In the genomic region with DNA sequence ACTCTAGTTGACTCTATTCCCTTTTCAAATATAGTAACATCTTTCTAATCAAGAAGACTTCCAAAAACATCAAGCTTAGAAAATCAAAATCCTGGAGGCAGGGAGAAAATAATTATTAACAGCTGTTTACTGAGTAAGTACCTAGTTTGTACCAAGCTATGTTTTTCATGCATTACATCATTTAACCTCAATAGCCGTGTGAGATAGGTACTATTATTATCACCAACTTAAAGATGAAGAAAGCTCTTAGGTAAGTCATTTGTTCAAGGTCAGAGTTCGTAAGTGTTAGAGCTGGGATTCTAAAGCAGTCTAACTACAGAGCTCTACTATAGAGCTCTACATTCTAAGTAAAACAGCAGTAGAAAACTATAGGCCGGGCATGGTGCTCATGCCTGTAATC, we compare ENCODE assay signal across 10 cellular contexts. TPM values are rescaled to one million over a fixed set of nuclear protein-coding genes. Genes with fewer than 3 reads are reported as not detected.
DNase-seq lines count a peak whose midpoint lies in the region; ATAC-seq and TF ChIP-seq lines count a peak whose summit lies in the region.
"Had no signal": no experiment of that assay in that cellular context is flagged by ENCODE, and none has a peak within 500 bp of the region (broad histone marks: within the 10 kb centered on the region; RNA-seq: fewer than 3 reads in every experiment).

No MANE protein-coding gene starts in this region.

- ATAC-seq in GM19025 (IDR thresholded peaks at IDR 0.05; ENCODE audit: low read depth, unreplicated experiment) (peak; percentile 28), HG03097 (IDR thresholded peaks at IDR 0.05; ENCODE audit: low FRiP score, unreplicated experiment) (peak; percentile 37)

- H3K36me3 Mint-ChIP-seq in activated naive CD8-positive, alpha-beta T cell treated with anti-CD3 and anti-CD28 coated beads for 36 hours: peaks cover 53% of the 10 kb centered on the region

- peaks cover 51% of the 10 kb centered on the region for H3K4me1 Mint-ChIP-seq in activated naive CD8-positive, alpha-beta T cell treated with anti-CD3 and anti-CD28 coated beads for 36 hours

- no peak for TF ChIP-seq CTCF in AG09319 (IDR thresholded peaks at IDR 0.05; ENCODE audit: low read depth, low read length)

- H3K27me3 Mint-ChIP-seq in activated naive CD8-positive, alpha-beta T cell treated with anti-CD3 and anti-CD28 coated beads for 36 hours: no peaks in the 10 kb centered on the region

- H3K4me3 Mint-ChIP-seq in activated naive CD8-positive, alpha-beta T cell treated with anti-CD3 and anti-CD28 coated beads for 36 hours: no peak overlapping the region

- H3K27ac Mint-ChIP-seq in activated naive CD8-positive, alpha-beta T cell treated with anti-CD3 and anti-CD28 coated beads for 36 hours: peak overlapping the region; percentile 14

- peaks cover 18% of the 10 kb centered on the region for H3K9me3 Mint-ChIP-seq in activated naive CD8-positive, alpha-beta T cell treated with anti-CD3 and anti-CD28 coated beads for 36 hours

- DNase-seq in AG09319 (ENCODE audit: extremely low read depth, low read depth) (peak; percentile 12), GOT3 (lab: John Stamatoyannopoulos, UW) (no peak), NK-92 (lab: John Stamatoyannopoulos, UW; ENCODE audit: unreplicated experiment) (no peak), T-helper 9 cell (no peak)
- DNase-seq in activated naive CD8-positive, alpha-beta T cell treated with anti-CD3 and anti-CD28 coated beads for 36 hours: no peak
- no peak for DNase-seq in stimulated activated naive CD4-positive, alpha-beta T cell treated with Interleukin-2 at 50 U/mL for 16 hours (lab: John Stamatoyannopoulos, UW)
- DNase-seq: mesenchymal stem cell, retina had no signal

RNA-seq across cellular contexts. Expression of gene GSK3B, which starts 41.6 kb away (rescaled TPM):
- total RNA-seq in activated naive CD8-positive, alpha-beta T cell treated with anti-CD3 and anti-CD28 coated beads for 36 hours: 10 to 100 TPM; 33.0 to 34.2 TPM
